ENCODE assay signal across 13 cellular contexts in the genomic region with DNA sequence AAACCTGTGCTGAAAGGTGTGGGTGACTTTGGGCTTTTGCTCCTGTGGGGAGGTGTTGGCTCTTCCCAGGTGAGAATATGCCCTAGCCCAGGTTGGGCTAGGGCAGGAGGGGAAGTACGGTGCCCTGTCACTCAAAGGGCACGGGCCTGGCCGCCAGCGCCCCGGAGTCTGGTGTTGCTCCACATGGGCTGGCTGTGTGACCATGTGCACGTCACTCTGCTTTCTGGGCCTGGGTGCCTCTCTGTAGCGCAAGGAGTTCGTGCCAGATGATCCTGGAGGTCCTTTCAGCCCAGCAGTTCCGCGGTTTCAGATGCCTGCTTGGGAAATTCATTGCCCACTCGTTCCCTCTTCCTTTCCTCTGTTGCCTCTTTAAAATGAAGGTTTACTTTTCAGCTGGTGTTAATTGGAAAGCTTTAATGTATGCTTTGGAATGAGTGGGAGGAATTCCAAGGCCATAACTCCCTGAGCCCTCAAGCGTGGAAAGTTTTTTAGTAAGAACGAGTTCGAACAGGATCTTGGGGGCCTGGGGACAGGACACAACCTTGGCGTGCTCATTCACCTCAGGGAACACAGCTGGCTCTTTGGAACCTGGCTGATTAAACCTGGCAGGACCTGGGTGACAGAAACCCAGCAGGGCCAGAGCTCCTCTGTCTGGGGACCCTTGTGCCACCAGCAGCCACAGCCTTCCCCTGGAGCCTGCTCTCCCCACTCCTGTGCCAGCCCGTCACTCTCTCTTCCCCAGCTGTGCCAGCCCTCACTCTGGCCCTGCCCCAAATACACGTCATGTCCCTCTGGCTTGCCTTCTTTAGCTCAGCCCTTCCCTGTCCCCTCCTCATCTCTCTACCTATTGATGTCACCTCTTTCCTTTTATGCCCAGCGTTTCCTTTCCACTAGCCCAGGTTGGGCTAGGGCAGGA. TPM values are rescaled to one million over a fixed set of nuclear protein-coding genes. Genes with fewer than 3 reads are reported as not detected.
DNase-seq lines count a peak whose midpoint lies in the region; ATAC-seq and TF ChIP-seq lines count a peak whose summit lies in the region.
"Had no signal": no experiment of that assay in that cellular context is flagged by ENCODE, and none has a peak within 500 bp of the region (broad histone marks: within the 10 kb centered on the region; RNA-seq: fewer than 3 reads in every experiment).

No MANE protein-coding gene starts in this region.

- H3K9me3 ChIP-seq in breast epithelium = no peaks in the 10 kb centered on the region
- H3K9me3 ChIP-seq in hepatocyte (ENCODE audit: low read depth) = no peaks in the 10 kb centered on the region

- no peak overlapping the region for H3K4me2 ChIP-seq in GM23338
- no peak overlapping the region for H3K4me2 ChIP-seq in hepatocyte

- H2AFZ ChIP-seq in GM23338 (no peak overlapping the region), hepatocyte (no peak overlapping the region)

- peaks cover 11% of the 10 kb centered on the region for H3K27me3 Mint-ChIP-seq in GM23338 (ENCODE audit: insufficient read depth, low read depth, poor library complexity)
- H3K27me3 Mint-ChIP-seq in stimulated activated memory B cell treated with anti-CD40 and anti-IgM and Interleukin-4, amounts not matched to agents 10 μg/mL and 1 μg/mL and 100 μg/mL, for 72 hours = peaks cover 59% of the 10 kb centered on the region

- no peaks in the 10 kb centered on the region for H3K9me3 Mint-ChIP-seq in GM23338
- no peaks in the 10 kb centered on the region for H3K9me3 Mint-ChIP-seq in stimulated activated memory B cell treated with anti-CD40 and anti-IgM and Interleukin-4, amounts not matched to agents 10 μg/mL and 1 μg/mL and 100 μg/mL, for 72 hours

- H3K79me2 ChIP-seq in GM23338 (replicated peaks; ENCODE audit: insufficient read depth) (no peaks in the 10 kb centered on the region), hepatocyte (no peaks in the 10 kb centered on the region)

- WGBS in hepatocyte (ENCODE audit: low lambda C conversion rate, missing lambda C conversion rate) = 74% methylated on average over 18 of the region's 18 CpGs

- H3K36me3 ChIP-seq in GM23338 (ENCODE audit: insufficient read depth) (no peaks in the 10 kb centered on the region), breast epithelium (no peaks in the 10 kb centered on the region), hepatocyte (replicated peaks; ENCODE audit: insufficient read depth, low read depth) (no peaks in the 10 kb centered on the region)

- intact Hi-C loops in breast epithelium (cut with DNase I; ENCODE audit: low total_unique reads) = loop anchor here (5.0 kb wide), 1 partner anchor 38 kb away; no protein-coding TSS in a partner anchor

- no peaks in the 10 kb centered on the region for H3F3A ChIP-seq in GM23338 (replicated peaks; ENCODE audit: low read depth)

- H3K4me1 ChIP-seq in GM23338 (ENCODE audit: insufficient read depth) (no peaks in the 10 kb centered on the region), breast epithelium (peaks cover 15 to 43% of the 10 kb centered on the region in 2 donors), hepatocyte (ENCODE audit: insufficient read depth) (peaks cover 5% of the 10 kb centered on the region)

- H3K27me3 ChIP-seq in GM23338 (ENCODE audit: insufficient read depth) (no peaks in the 10 kb centered on the region), breast epithelium (no peaks in the 10 kb centered on the region), hepatocyte (no peaks in the 10 kb centered on the region)

- no peaks in the 10 kb centered on the region for H3K9me2 ChIP-seq in GM23338 (ENCODE audit: insufficient read depth)
- no peaks in the 10 kb centered on the region for H3K9me2 ChIP-seq in hepatocyte (replicated peaks; ENCODE audit: insufficient read depth)

- H3K27ac ChIP-seq in GM23338 (ENCODE audit: low read depth) = no peak overlapping the region
- peak overlapping the region; percentile 93 to 98 for H3K27ac ChIP-seq in breast epithelium
- H3K27ac ChIP-seq in hepatocyte = peak overlapping the region; percentile 70

- H3K36me3 Mint-ChIP-seq in GM23338 (ENCODE audit: low read depth) = no peaks in the 10 kb centered on the region
- no peaks in the 10 kb centered on the region for H3K36me3 Mint-ChIP-seq in stimulated activated memory B cell treated with anti-CD40 and anti-IgM and Interleukin-4, amounts not matched to agents 10 μg/mL and 1 μg/mL and 100 μg/mL, for 72 hours

- ATAC-seq in GM23338 (no peak), HG03442 (IDR thresholded peaks at IDR 0.05; ENCODE audit: unreplicated experiment) (no peak)
- peak; percentile 9 for ATAC-seq in stimulated activated memory B cell treated with anti-CD40 and anti-IgM and Interleukin-4, amounts not matched to agents 10 μg/mL and 1 μg/mL and 100 μg/mL, for 72 hours

- H4K20me1 ChIP-seq in GM23338 (replicated peaks; ENCODE audit: insufficient read depth) = peaks cover 3% of the 10 kb centered on the region; the same call in 1 of the 2 replicates
- H4K20me1 ChIP-seq in hepatocyte (ENCODE audit: insufficient read depth, poor library complexity, severe bottlenecking) = peaks cover 2% of the 10 kb centered on the region

- no peak for DNase-seq in GM23338 (ENCODE audit: low spot score)
- peak; percentile 78 to 82 for DNase-seq in breast epithelium (ENCODE audit: low spot score in 2 of 2)
- no peak for DNase-seq in hepatocyte (ENCODE audit: low spot score)
- no peak for DNase-seq in NCI-H69 (lab: John Stamatoyannopoulos, UW)
- DNase-seq in NCI-H748 (lab: John Stamatoyannopoulos, UW; ENCODE audit: unreplicated experiment) = no peak
- no peak for DNase-seq in amniotic stem cell (lab: John Stamatoyannopoulos, UW)
- DNase-seq: activated CD8-positive, alpha-beta memory T cell treated with anti-CD3 and anti-CD28 coated beads, Interleukin-2, amount 50 U/mL, for 48 hours; effector CD4-positive, alpha-beta T cell; GF-D8; NCI-H1048; SHP77 had no signal

- no peak overlapping the region for H3K4me3 Mint-ChIP-seq in GM23338
- H3K4me3 Mint-ChIP-seq in stimulated activated memory B cell treated with anti-CD40 and anti-IgM and Interleukin-4, amounts not matched to agents 10 μg/mL and 1 μg/mL and 100 μg/mL, for 72 hours = no peak overlapping the region

- TF ChIP-seq POLR2A in breast epithelium (IDR thresholded peaks at IDR 0.05) = no peak

- peak overlapping the region; percentile 91 for H3K27ac Mint-ChIP-seq in GM23338
- H3K27ac Mint-ChIP-seq in stimulated activated memory B cell treated with anti-CD40 and anti-IgM and Interleukin-4, amounts not matched to agents 10 μg/mL and 1 μg/mL and 100 μg/mL, for 72 hours = no peak overlapping the region

- no peak overlapping the region for H3K4me3 ChIP-seq in GM23338
- peak overlapping the region in 1 of 3 donors; percentile 34 for H3K4me3 ChIP-seq in breast epithelium
- H3K4me3 ChIP-seq in hepatocyte = no peak overlapping the region

- TF ChIP-seq CTCF in GM23338 (conservative IDR thresholded peaks at IDR 0.05; ENCODE audit: low read depth in 2 of 2) = no peak
- no peak for TF ChIP-seq CTCF in breast epithelium (IDR thresholded peaks at IDR 0.05)
- no peak for TF ChIP-seq CTCF in hepatocyte (IDR thresholded peaks at IDR 0.05; ENCODE audit: poor library complexity)

- peaks cover 20% of the 10 kb centered on the region for H3K4me1 Mint-ChIP-seq in GM23338
- H3K4me1 Mint-ChIP-seq in stimulated activated memory B cell treated with anti-CD40 and anti-IgM and Interleukin-4, amounts not matched to agents 10 μg/mL and 1 μg/mL and 100 μg/mL, for 72 hours = no peaks in the 10 kb centered on the region

TF ChIP-seq in GM23338, 12 proteins besides CTCF, POLR2A, EP300 and RAD21:
- TF ChIP-seq, protein P1, sequence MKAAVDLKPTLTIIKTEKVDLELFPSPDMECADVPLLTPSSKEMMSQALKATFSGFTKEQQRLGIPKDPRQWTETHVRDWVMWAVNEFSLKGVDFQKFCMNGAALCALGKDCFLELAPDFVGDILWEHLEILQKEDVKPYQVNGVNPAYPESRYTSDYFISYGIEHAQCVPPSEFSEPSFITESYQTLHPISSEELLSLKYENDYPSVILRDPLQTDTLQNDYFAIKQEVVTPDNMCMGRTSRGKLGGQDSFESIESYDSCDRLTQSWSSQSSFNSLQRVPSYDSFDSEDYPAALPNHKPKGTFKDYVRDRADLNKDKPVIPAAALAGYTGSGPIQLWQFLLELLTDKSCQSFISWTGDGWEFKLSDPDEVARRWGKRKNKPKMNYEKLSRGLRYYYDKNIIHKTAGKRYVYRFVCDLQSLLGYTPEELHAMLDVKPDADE (IDR thresholded peaks at IDR 0.05) = no peak
- TF ChIP-seq, protein P2, sequence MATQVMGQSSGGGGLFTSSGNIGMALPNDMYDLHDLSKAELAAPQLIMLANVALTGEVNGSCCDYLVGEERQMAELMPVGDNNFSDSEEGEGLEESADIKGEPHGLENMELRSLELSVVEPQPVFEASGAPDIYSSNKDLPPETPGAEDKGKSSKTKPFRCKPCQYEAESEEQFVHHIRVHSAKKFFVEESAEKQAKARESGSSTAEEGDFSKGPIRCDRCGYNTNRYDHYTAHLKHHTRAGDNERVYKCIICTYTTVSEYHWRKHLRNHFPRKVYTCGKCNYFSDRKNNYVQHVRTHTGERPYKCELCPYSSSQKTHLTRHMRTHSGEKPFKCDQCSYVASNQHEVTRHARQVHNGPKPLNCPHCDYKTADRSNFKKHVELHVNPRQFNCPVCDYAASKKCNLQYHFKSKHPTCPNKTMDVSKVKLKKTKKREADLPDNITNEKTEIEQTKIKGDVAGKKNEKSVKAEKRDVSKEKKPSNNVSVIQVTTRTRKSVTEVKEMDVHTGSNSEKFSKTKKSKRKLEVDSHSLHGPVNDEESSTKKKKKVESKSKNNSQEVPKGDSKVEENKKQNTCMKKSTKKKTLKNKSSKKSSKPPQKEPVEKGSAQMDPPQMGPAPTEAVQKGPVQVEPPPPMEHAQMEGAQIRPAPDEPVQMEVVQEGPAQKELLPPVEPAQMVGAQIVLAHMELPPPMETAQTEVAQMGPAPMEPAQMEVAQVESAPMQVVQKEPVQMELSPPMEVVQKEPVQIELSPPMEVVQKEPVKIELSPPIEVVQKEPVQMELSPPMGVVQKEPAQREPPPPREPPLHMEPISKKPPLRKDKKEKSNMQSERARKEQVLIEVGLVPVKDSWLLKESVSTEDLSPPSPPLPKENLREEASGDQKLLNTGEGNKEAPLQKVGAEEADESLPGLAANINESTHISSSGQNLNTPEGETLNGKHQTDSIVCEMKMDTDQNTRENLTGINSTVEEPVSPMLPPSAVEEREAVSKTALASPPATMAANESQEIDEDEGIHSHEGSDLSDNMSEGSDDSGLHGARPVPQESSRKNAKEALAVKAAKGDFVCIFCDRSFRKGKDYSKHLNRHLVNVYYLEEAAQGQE (IDR thresholded peaks at IDR 0.05; ENCODE audit: unreplicated experiment) = no peak

RNA-seq across cellular contexts. Expression of a gene that starts 42.8 kb away (rescaled TPM):
- 17.2 and 31.5 TPM in 2 replicates for total RNA-seq in GM23338 (2014; rRNA removed; shearing (Covaris generic))
- 5.1 and 6.0 TPM in 2 replicates for polyA plus RNA-seq in GM23338 (2016; fragmentation: Nextera tagmentation; extraction: Ambion mirVana)
- total RNA-seq in breast epithelium = 10 to 100 TPM; 16.8 to 44.9 (median 36.9) TPM
- 35.3 and 38.6 TPM in 2 replicates for total RNA-seq in hepatocyte
- polyA plus RNA-seq in hepatocyte = 16.6 and 19.8 TPM in 2 replicates

Comparison
In these comparisons a context has a peak if more than half of its experiments do, and no peak if none do; other contexts are left out.
1. DNase-seq: peak in breast epithelium (2 of 2); none in GM23338 (single experiment), hepatocyte (single experiment), NCI-H69 (single experiment), NCI-H748 (single experiment) and amniotic stem cell (single experiment).